In the genomic region with DNA sequence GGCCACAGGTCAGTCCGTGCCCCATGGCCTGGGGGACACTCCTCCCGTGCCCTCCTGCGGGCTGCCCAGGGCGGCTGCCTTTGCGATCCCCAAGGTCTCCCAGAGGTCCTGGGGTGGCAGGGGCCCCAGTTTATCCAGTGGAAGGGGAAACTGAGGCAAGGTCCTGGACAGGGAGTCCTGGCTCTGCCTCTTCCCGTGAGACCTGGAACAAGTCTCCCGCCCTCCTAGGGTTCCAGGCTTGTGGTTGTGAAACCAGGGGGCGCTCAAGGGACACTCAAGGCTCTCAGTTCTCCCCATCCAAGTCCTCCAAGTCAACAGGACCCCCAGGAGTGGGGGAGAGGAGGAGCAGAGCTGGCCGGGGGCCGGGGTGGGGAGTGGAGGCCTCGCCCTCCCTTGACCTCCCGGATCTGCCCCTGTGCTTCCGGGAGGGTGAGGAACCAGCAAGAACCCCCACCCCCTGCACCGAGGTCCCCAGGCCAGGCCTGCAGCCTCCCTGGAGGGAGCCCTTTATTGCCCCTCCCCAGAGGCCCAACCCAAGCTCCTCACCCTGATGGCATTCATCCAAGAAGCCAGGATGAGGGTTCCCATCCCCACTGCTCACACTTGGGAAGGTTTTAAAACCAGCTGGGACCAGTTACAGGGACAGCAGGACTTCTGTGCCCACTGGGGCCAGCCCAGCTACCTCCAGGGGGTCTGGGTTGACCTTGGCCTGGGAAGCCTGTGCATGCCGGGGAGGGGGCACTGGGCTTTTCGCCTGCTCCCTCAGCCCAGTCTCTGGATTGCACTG, we compare ENCODE assay signal across 8 cellular contexts. TPM values are rescaled to one million over a fixed set of nuclear protein-coding genes. Genes with fewer than 3 reads are reported as not detected.
DNase-seq lines count a peak whose midpoint lies in the region; ATAC-seq, FAIRE-seq and TF ChIP-seq lines count a peak whose summit lies in the region.

No MANE protein-coding gene starts in this region.

- CTCF ChIA-PET in SK-N-SH (lab: Yijun Ruan, JAX), result interaction anchor here (0.8 to 2.5 kb wide), 6 partner anchors 11 to 141 kb away, joined by 3 to 10 read pairs (median 6); no protein-coding TSS in a partner anchor

- no peak overlapping the region for H3K4me2 ChIP-seq in SK-N-SH

- H3K27me3 ChIP-seq in SK-N-SH (ENCODE audit: insufficient read depth), result peaks cover 30% of the 10 kb centered on the region

- no peaks in the 10 kb centered on the region for H3K9me3 Mint-ChIP-seq in activated CD4-positive, alpha-beta T cell treated with anti-CD3 and anti-CD28 coated beads, Interleukin-2, amount 10 ng/mL, durations not matched to agents 24 days and 14 days

- no peaks in the 10 kb centered on the region for H3K36me3 Mint-ChIP-seq in activated CD4-positive, alpha-beta T cell treated with anti-CD3 and anti-CD28 coated beads, Interleukin-2, amount 10 ng/mL, durations not matched to agents 24 days and 14 days (ENCODE audit: low read depth)

- H3F3A ChIP-seq in SK-N-SH (replicated peaks; ENCODE audit: insufficient read depth), result no peaks in the 10 kb centered on the region

- H3K4me1 Mint-ChIP-seq in activated CD4-positive, alpha-beta T cell treated with anti-CD3 and anti-CD28 coated beads, Interleukin-2, amount 10 ng/mL, durations not matched to agents 24 days and 14 days, result no peaks in the 10 kb centered on the region

- no peaks in the 10 kb centered on the region for H4K20me1 ChIP-seq in SK-N-SH (ENCODE audit: insufficient read depth)

- H3K4me3 Mint-ChIP-seq in activated CD4-positive, alpha-beta T cell treated with anti-CD3 and anti-CD28 coated beads, Interleukin-2, amount 10 ng/mL, durations not matched to agents 24 days and 14 days, result no peak overlapping the region

- no peak for TF ChIP-seq EP300 in SK-N-SH (IDR thresholded peaks at IDR 0.05; ENCODE audit: borderline replicate concordance in 1 of 2, low read depth in 1 of 2, low read length in 1 of 2)

- no peaks in the 10 kb centered on the region for H3K27me3 Mint-ChIP-seq in activated CD4-positive, alpha-beta T cell treated with anti-CD3 and anti-CD28 coated beads, Interleukin-2, amount 10 ng/mL, durations not matched to agents 24 days and 14 days

- no peaks in the 10 kb centered on the region for H3K4me1 ChIP-seq in SK-N-SH (ENCODE audit: control insufficient read depth in 1 of 2, insufficient read depth in 2 of 2, low read depth in 1 of 2, low read length in 1 of 2)

- peak; percentile 71 for TF ChIP-seq CTCF in D721Med (IDR thresholded peaks at IDR 0.05; ENCODE audit: insufficient read depth, missing control alignments)
- peak; percentile 26; the same call in 1 of the 2 replicates for TF ChIP-seq CTCF in SK-N-SH (IDR thresholded peaks at IDR 0.05)

- no peak overlapping the region for H3K27ac Mint-ChIP-seq in activated CD4-positive, alpha-beta T cell treated with anti-CD3 and anti-CD28 coated beads, Interleukin-2, amount 10 ng/mL, durations not matched to agents 24 days and 14 days

- intact Hi-C loops in activated CD4-positive, alpha-beta T cell treated with anti-CD3 and anti-CD28 coated beads, Interleukin-2, amount 10 ng/mL, durations not matched to agents 24 days and 14 days (cut with micrococcal nuclease), result no loop called here

- no peaks in the 10 kb centered on the region for H3K9me2 ChIP-seq in SK-N-SH

- H3K27ac ChIP-seq in SK-N-SH (ENCODE audit: low read depth in 2 of 2, low read length in 1 of 2), result no peak overlapping the region

- H3K4me3 ChIP-seq in SK-N-SH (ENCODE audit: low read depth in 2 of 2, low read length in 1 of 2), result no peak overlapping the region

- H3K9ac ChIP-seq in SK-N-SH, result no peak overlapping the region

- 70% methylated on average over 4 of the region's 16 CpGs for WGBS in SK-N-SH (ENCODE audit: low lambda C conversion rate)

- no peaks in the 10 kb centered on the region for H3K9me3 ChIP-seq in SK-N-SH

- no peaks in the 10 kb centered on the region for H3K79me2 ChIP-seq in SK-N-SH (ENCODE audit: insufficient read depth)

- H2AFZ ChIP-seq in SK-N-SH (ENCODE audit: low read depth), result no peak overlapping the region

- peak; percentile 92 for DNase-seq in D721Med (ENCODE audit: insufficient read length, low spot score)
- peak; percentile 20 for DNase-seq in HCEC 1CT
- peak; percentile 57 for DNase-seq in SK-N-SH
- peak; percentile 72 for DNase-seq in iPS-NIHi11 (ENCODE audit: low spot score)
- DNase-seq in cortex of kidney (lab: John Stamatoyannopoulos, UW), result no peak
- DNase-seq in activated CD4-positive, alpha-beta T cell treated with anti-CD3 and anti-CD28 coated beads, Interleukin-2, amount 10 ng/mL, durations not matched to agents 24 days and 14 days, result no peak
- no peak for DNase-seq in GF-D8 (lab: John Stamatoyannopoulos, UW)

- no peak for FAIRE-seq in D721Med (lab: Jason Lieb, UNC)

- ATAC-seq in GM18870 (IDR thresholded peaks at IDR 0.05; ENCODE audit: unreplicated experiment), result no peak

- H3K36me3 ChIP-seq in SK-N-SH (replicated peaks in 1 of 2; ENCODE audit: control insufficient read depth in 1 of 2, insufficient read depth in 2 of 2, low read length in 1 of 2), result no peaks in the 10 kb centered on the region

- POLR2A ChIA-PET in SK-N-SH (lab: Yijun Ruan, JAX), result no interaction called here

- TF ChIP-seq RAD21 in SK-N-SH (IDR thresholded peaks at IDR 0.05; ENCODE audit: low read length), result peak; percentile 36

TF ChIP-seq in SK-N-SH, 30 proteins besides CTCF, POLR2A, EP300 and RAD21:
- TF ChIP-seq, protein P1, sequence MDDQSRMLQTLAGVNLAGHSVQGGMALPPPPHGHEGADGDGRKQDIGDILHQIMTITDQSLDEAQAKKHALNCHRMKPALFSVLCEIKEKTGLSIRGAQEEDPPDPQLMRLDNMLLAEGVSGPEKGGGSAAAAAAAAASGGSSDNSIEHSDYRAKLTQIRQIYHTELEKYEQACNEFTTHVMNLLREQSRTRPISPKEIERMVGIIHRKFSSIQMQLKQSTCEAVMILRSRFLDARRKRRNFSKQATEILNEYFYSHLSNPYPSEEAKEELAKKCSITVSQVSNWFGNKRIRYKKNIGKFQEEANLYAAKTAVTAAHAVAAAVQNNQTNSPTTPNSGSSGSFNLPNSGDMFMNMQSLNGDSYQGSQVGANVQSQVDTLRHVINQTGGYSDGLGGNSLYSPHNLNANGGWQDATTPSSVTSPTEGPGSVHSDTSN (IDR thresholded peaks at IDR 0.05), result no peak
- TF ChIP-seq JUND (IDR thresholded peaks at IDR 0.05) (no peak), NRF1 (IDR thresholded peaks at IDR 0.05; ENCODE audit: low read depth, low read length) (no peak), YY1 (IDR thresholded peaks at IDR 0.05; ENCODE audit: low read depth) (no peak), EZH2phosphoT487 (IDR thresholded peaks at IDR 0.05; ENCODE audit: borderline replicate concordance, low read depth) (no peak), MEF2A (IDR thresholded peaks at IDR 0.05; ENCODE audit: borderline replicate concordance, low read depth) (no peak)

RNA-seq across cellular contexts. Expression of gene TMEM250, which starts 24.7 kb away (rescaled TPM):
- polyA plus RNA-seq in SK-N-SH (2012; rRNA removed), result 22.1 and 25.9 TPM in 2 replicates
- polyA plus RNA-seq in SK-N-SH (2012; cell fraction: cytosol; rRNA removed), result 14.6 and 21.9 TPM in 2 replicates
- 31.1 and 36.2 TPM in 2 replicates for polyA plus RNA-seq in SK-N-SH (2012; cell fraction: nucleus; rRNA removed)
- total RNA-seq in activated CD4-positive, alpha-beta T cell treated with anti-CD3 and anti-CD28 coated beads, Interleukin-2, amount 10 ng/mL, durations not matched to agents 24 days and 14 days, result 49.8 and 52.7 TPM in 2 replicates

RNA-seq across cellular contexts. Expression of gene NACC2, which starts 48.3 kb away (rescaled TPM):
- polyA plus RNA-seq in SK-N-SH (2012; rRNA removed), result 18.4 and 22.1 TPM in 2 replicates
- 11.0 and 14.6 TPM in 2 replicates for polyA plus RNA-seq in SK-N-SH (2012; cell fraction: cytosol; rRNA removed)
- 32.2 and 32.4 TPM in 2 replicates for polyA plus RNA-seq in SK-N-SH (2012; cell fraction: nucleus; rRNA removed)
- total RNA-seq in activated CD4-positive, alpha-beta T cell treated with anti-CD3 and anti-CD28 coated beads, Interleukin-2, amount 10 ng/mL, durations not matched to agents 24 days and 14 days, result 3.2 and 3.6 TPM in 2 replicates

Comparison
In these comparisons a context has a peak if more than half of its experiments do, and no peak if none do; other contexts are left out.
1. DNase-seq: peak in D721Med (single experiment), HCEC 1CT (single experiment), SK-N-SH (single experiment) and iPS-NIHi11 (single experiment); none in cortex of kidney (single experiment), activated CD4-positive, alpha-beta T cell treated with anti-CD3 and anti-CD28 coated beads, Interleukin-2, amount 10 ng/mL, durations not matched to agents 24 days and 14 days (single experiment) and GF-D8 (single experiment).